Comparison of ENCODE assay signal across 20 cellular contexts in genomic region chr1:11652203-11652780, GRCh38. TPM values are rescaled to one million over a fixed set of nuclear protein-coding genes. Genes with fewer than 3 reads are reported as not detected.
DNase-seq lines count a peak whose midpoint lies in the region; ATAC-seq and TF ChIP-seq lines count a peak whose summit lies in the region.
"Had no signal": no experiment of that assay in that cellular context is flagged by ENCODE, and none has a peak within 500 bp of the region (broad histone marks: within the 10 kb centered on the region; RNA-seq: fewer than 3 reads in every experiment).

No MANE protein-coding gene starts in this region.

- peak overlapping the region; percentile 33 for H3K4me3 Mint-ChIP-seq in T-helper 2 cell treated with Interferon-gamma antibody and Interleukin-4, amounts not matched to agents 5 μg/mL and 100 μg/mL, for 36 hours
- peak overlapping the region; percentile 14 for H3K4me3 Mint-ChIP-seq in neural progenitor cell
- H3K4me3 Mint-ChIP-seq in activated T-cell treated with anti-CD3 and anti-CD28 coated beads, Interleukin-2, amount 50 U/mL, for 4 hours: no peak overlapping the region
- H3K4me3 Mint-ChIP-seq: stimulated activated naive CD8-positive, alpha-beta T cell treated with anti-CD3 and anti-CD28 coated beads, Interleukin-15, Interleukin-2, amounts not matched to agents 100 ng/mL and 50 ng/mL, for 24 hours had no signal

- no peaks in the 10 kb centered on the region for H3K9me3 ChIP-seq in HCT116 (ENCODE audit: control insufficient read depth in 1 of 2, insufficient read depth in 1 of 2, low read depth in 1 of 2, low read length in 2 of 2)
- H3K9me3 ChIP-seq in body of pancreas: no peaks in the 10 kb centered on the region
- no peaks in the 10 kb centered on the region for H3K9me3 ChIP-seq in neural progenitor cell (ENCODE audit: low read depth)
- H3K9me3 ChIP-seq: ascending aorta, neutrophil, transverse colon had no signal

- peak overlapping the region; percentile 63 to 80; a peak in 3 of 4 replicates for H3K4me3 ChIP-seq in HCT116 (replicated peaks in 1 of 2; ENCODE audit: low read depth in 1 of 2, low read length in 2 of 2)
- no peak overlapping the region for H3K4me3 ChIP-seq in body of pancreas
- no peak overlapping the region for H3K4me3 ChIP-seq in neural progenitor cell
- H3K4me3 ChIP-seq: ascending aorta, transverse colon had no signal

- H3K9ac ChIP-seq in HCT116 (ENCODE audit: low read length): peak overlapping the region; percentile 67
- no peak overlapping the region for H3K9ac ChIP-seq in neural progenitor cell

- peaks cover 2 to 7% of the 10 kb centered on the region in 2 experiments; a peak in 3 of 4 replicates for H3K36me3 ChIP-seq in HCT116 (ENCODE audit: control insufficient read depth in 1 of 2, insufficient read depth in 2 of 2, low read length in 2 of 2)
- no peaks in the 10 kb centered on the region for H3K36me3 ChIP-seq in body of pancreas (replicated peaks in 1 of 2; ENCODE audit: insufficient read depth in 1 of 2, low read depth in 2 of 2)
- no peaks in the 10 kb centered on the region for H3K36me3 ChIP-seq in neural progenitor cell
- H3K36me3 ChIP-seq: neutrophil, transverse colon had no signal

- H3K27me3 ChIP-seq in HCT116 (ENCODE audit: insufficient read depth, low read length): no peaks in the 10 kb centered on the region
- H3K27me3 ChIP-seq in body of pancreas: no peaks in the 10 kb centered on the region
- peaks cover 82% of the 10 kb centered on the region for H3K27me3 ChIP-seq in neural progenitor cell
- H3K27me3 ChIP-seq: ascending aorta had no signal

- H3K4me1 ChIP-seq in HCT116 (ENCODE audit: control insufficient read depth in 1 of 2, insufficient read depth in 2 of 2, low read length in 2 of 2): peaks cover 28 to 53% of the 10 kb centered on the region in 2 experiments; a peak in 3 of 4 replicates
- peaks cover 49% of the 10 kb centered on the region for H3K4me1 ChIP-seq in body of pancreas
- H3K4me1 ChIP-seq in neural progenitor cell: peaks cover 14% of the 10 kb centered on the region
- H3K4me1 ChIP-seq: foreskin keratinocyte had no signal

- RAD21 ChIA-PET in HCT116 (lab: Charles Lee; ENCODE audit: low non-redundant PET in 1 of 2, low total read pairs in 2 of 2, uncharacterized antibody in 2 of 2, unreplicated experiment in 2 of 2): interaction anchor here in 1 of 2 experiments (1.1 kb wide), 1 partner anchor 67 kb away, joined by 4 read pairs; no protein-coding TSS in a partner anchor

- no peak for ATAC-seq in HCT116
- ATAC-seq in body of pancreas: no peak
- no peak for ATAC-seq in activated T-cell treated with anti-CD3 and anti-CD28 coated beads, Interleukin-2, amount 50 U/mL, for 4 hours
- ATAC-seq: left ventricle myocardium superior had no signal

- H3K27ac ChIP-seq in HCT116 (ENCODE audit: low read depth, low read length) (peak overlapping the region; percentile 87), body of pancreas (peak overlapping the region in 3 of 4 donors; percentile 85 to 93 (median 90)), neural progenitor cell (no peak overlapping the region)
- H3K27ac ChIP-seq: 22Rv1, ascending aorta, foreskin keratinocyte, neutrophil, transverse colon had no signal

- H3K4me1 Mint-ChIP-seq in T-helper 2 cell treated with Interferon-gamma antibody and Interleukin-4, amounts not matched to agents 5 μg/mL and 100 μg/mL, for 36 hours (ENCODE audit: low read depth): peaks cover 15% of the 10 kb centered on the region
- H3K4me1 Mint-ChIP-seq in neural progenitor cell: peaks cover 15% of the 10 kb centered on the region
- H3K4me1 Mint-ChIP-seq in activated T-cell treated with anti-CD3 and anti-CD28 coated beads, Interleukin-2, amount 50 U/mL, for 4 hours (ENCODE audit: low read depth): peaks cover 30% of the 10 kb centered on the region

- H3K27me3 Mint-ChIP-seq in T-helper 2 cell treated with Interferon-gamma antibody and Interleukin-4, amounts not matched to agents 5 μg/mL and 100 μg/mL, for 36 hours (ENCODE audit: low read depth): peaks cover 12% of the 10 kb centered on the region
- H3K27me3 Mint-ChIP-seq in neural progenitor cell (ENCODE audit: insufficient read depth, low read depth): peaks cover 42% of the 10 kb centered on the region
- no peaks in the 10 kb centered on the region for H3K27me3 Mint-ChIP-seq in activated T-cell treated with anti-CD3 and anti-CD28 coated beads, Interleukin-2, amount 50 U/mL, for 4 hours (ENCODE audit: low read depth)
- H3K27me3 Mint-ChIP-seq: stimulated activated naive CD8-positive, alpha-beta T cell treated with anti-CD3 and anti-CD28 coated beads, Interleukin-15, Interleukin-2, amounts not matched to agents 100 ng/mL and 50 ng/mL, for 24 hours had no signal

- peaks cover 16% of the 10 kb centered on the region; the same call in 1 of the 2 replicates for H3K79me2 ChIP-seq in HCT116 (ENCODE audit: insufficient read depth, low read length)
- H3K79me2 ChIP-seq in neural progenitor cell (ENCODE audit: low read depth): no peaks in the 10 kb centered on the region

- H4K20me1 ChIP-seq in HCT116 (ENCODE audit: insufficient read depth) (no peaks in the 10 kb centered on the region), neural progenitor cell (ENCODE audit: low read depth) (peaks cover 24% of the 10 kb centered on the region)

- DNase-seq in T-helper 2 cell treated with Interferon-gamma antibody and Interleukin-4, amounts not matched to agents 5 μg/mL and 100 μg/mL, for 36 hours (ENCODE audit: low spot score): no peak
- DNase-seq in T-helper 2 cell (no peak), HCT116 (ENCODE audit: low read depth, low spot score) (no peak), body of pancreas (no peak), neural progenitor cell (ENCODE audit: low spot score) (no peak), AG08395 (ENCODE audit: low spot score) (no peak)
- DNase-seq in stimulated activated CD4-positive, alpha-beta T cell treated with anti-CD3 and anti-CD28 coated beads, Interleukin-4, amount 100 ng/mL, for 1 hour: no peak
- no peak for DNase-seq in activated T-cell treated with anti-CD3 and anti-CD28 coated beads, Interleukin-2, amount 50 U/mL, for 4 hours
- DNase-seq: activated CD4-positive, alpha-beta memory T cell treated with anti-CD3 and anti-CD28 coated beads, Interleukin-2, amount 10 ng/mL, durations not matched to agents 7 days and 5 days; Calu3; foreskin keratinocyte; left ventricle myocardium superior; midbrain; NCI-H524; stimulated activated CD4-positive, alpha-beta T cell treated with anti-CD3 and anti-CD28 coated beads, Interleukin-2, amount 100 ng/mL, for 48 hours; transverse colon had no signal

- H2AFZ ChIP-seq in HCT116 (ENCODE audit: low read depth, low read length, poor library complexity, severe bottlenecking) (no peak overlapping the region), neural progenitor cell (replicated peaks) (no peak overlapping the region)

- peaks cover 50% of the 10 kb centered on the region for H3F3A ChIP-seq in neural progenitor cell (ENCODE audit: low read depth)

- 77 to 79% methylated on average over 8 to 11 of the region's 11 CpGs for WGBS in body of pancreas, 2 donors

- BruUV-seq in HCT116 (replicated peaks; lab: Mats Ljungman, UMichigan): no TSS peak

- no peak overlapping the region for H3K27ac Mint-ChIP-seq in T-helper 2 cell treated with Interferon-gamma antibody and Interleukin-4, amounts not matched to agents 5 μg/mL and 100 μg/mL, for 36 hours
- no peak overlapping the region for H3K27ac Mint-ChIP-seq in neural progenitor cell
- H3K27ac Mint-ChIP-seq: activated CD4-positive, alpha-beta memory T cell treated with anti-CD3 and anti-CD28 coated beads, Interleukin-2, amount 10 ng/mL, durations not matched to agents 7 days and 5 days; stimulated activated naive CD8-positive, alpha-beta T cell treated with anti-CD3 and anti-CD28 coated beads, Interleukin-15, Interleukin-2, amounts not matched to agents 100 ng/mL and 50 ng/mL, for 24 hours had no signal

- CTCF ChIA-PET in HCT116 (lab: Charles Lee): interaction anchor here (1.4 to 1.6 kb wide), 2 partner anchors 67 to 615 kb away, joined by 6 to 11 read pairs; no protein-coding TSS in a partner anchor

- H3K9me3 Mint-ChIP-seq in T-helper 2 cell treated with Interferon-gamma antibody and Interleukin-4, amounts not matched to agents 5 μg/mL and 100 μg/mL, for 36 hours: no peaks in the 10 kb centered on the region
- H3K9me3 Mint-ChIP-seq in neural progenitor cell: peaks cover 2% of the 10 kb centered on the region
- no peaks in the 10 kb centered on the region for H3K9me3 Mint-ChIP-seq in activated T-cell treated with anti-CD3 and anti-CD28 coated beads, Interleukin-2, amount 50 U/mL, for 4 hours
- H3K9me3 Mint-ChIP-seq: activated CD4-positive, alpha-beta memory T cell treated with anti-CD3 and anti-CD28 coated beads, Interleukin-2, amount 10 ng/mL, durations not matched to agents 7 days and 5 days; stimulated activated naive CD8-positive, alpha-beta T cell treated with anti-CD3 and anti-CD28 coated beads, Interleukin-15, Interleukin-2, amounts not matched to agents 100 ng/mL and 50 ng/mL, for 24 hours had no signal

- peak overlapping the region; percentile 98 for H3K4me2 ChIP-seq in HCT116 (ENCODE audit: low read length)
- H3K4me2 ChIP-seq in neural progenitor cell: no peak overlapping the region

- intact Hi-C loops in HCT116 (cut with micrococcal nuclease) (loop anchor here (2.0 kb wide), 1 partner anchor 67 kb away; no protein-coding TSS in a partner anchor), body of pancreas (cut with DNase I) (no loop called here)

- TF ChIP-seq CTCF in HCT116 (IDR thresholded peaks at IDR 0.05 in 2 of 3, conservative IDR thresholded peaks at IDR 0.05 in 1 of 3; ENCODE audit: borderline replicate concordance in 1 of 3, insufficient read depth in 1 of 3, low read depth in 2 of 3, low read length in 2 of 3): no peak
- no peak for TF ChIP-seq CTCF in body of pancreas (IDR thresholded peaks at IDR 0.05)
- no peak for TF ChIP-seq CTCF in neural progenitor cell (IDR thresholded peaks at IDR 0.05)

- POLR2A ChIA-PET in HCT116 (lab: Charles Lee): interaction anchor here (1.0 to 2.3 kb wide), 2 partner anchors 12 to 19 kb away, joined by 3 to 11 read pairs; partner anchors contain the start of gene FBXO6

- peaks cover 6% of the 10 kb centered on the region for H3K36me3 Mint-ChIP-seq in T-helper 2 cell treated with Interferon-gamma antibody and Interleukin-4, amounts not matched to agents 5 μg/mL and 100 μg/mL, for 36 hours (ENCODE audit: low read depth)
- no peaks in the 10 kb centered on the region for H3K36me3 Mint-ChIP-seq in neural progenitor cell
- H3K36me3 Mint-ChIP-seq in activated T-cell treated with anti-CD3 and anti-CD28 coated beads, Interleukin-2, amount 50 U/mL, for 4 hours (ENCODE audit: insufficient read depth): no peaks in the 10 kb centered on the region

- H3K9me2 ChIP-seq in HCT116 (ENCODE audit: insufficient read depth): no peaks in the 10 kb centered on the region

- no peak for TF ChIP-seq POLR2A in HCT116 (IDR thresholded peaks at IDR 0.05; ENCODE audit: borderline replicate concordance, extremely low read depth, insufficient read depth, insufficient read length)
- no peak for TF ChIP-seq POLR2A in body of pancreas (IDR thresholded peaks at IDR 0.05)

- no peak for TF ChIP-seq RAD21 in HCT116 (IDR thresholded peaks at IDR 0.05; ENCODE audit: low read depth)

RNA-seq across cellular contexts. Expression of gene FBXO2, which starts 1.9 kb away (rescaled TPM):
- total RNA-seq in HCT116 (2021; ENCODE audit: unreplicated experiment): 81.1 TPM
- 111 and 154 TPM in 2 replicates for polyA plus RNA-seq in HCT116 (2012)
- total RNA-seq in body of pancreas: 10 to 100 TPM; 57.4 to 87.4 TPM
- total RNA-seq in neural progenitor cell (ENCODE audit: low replicate concordance): 0.56 and 7.3 TPM in 2 replicates
- 1 to 10 TPM in 2 of 3 donors, under 1 TPM in 1; 0.81 to 1.8 (median 1.7) TPM for total RNA-seq in activated T-cell treated with anti-CD3 and anti-CD28 coated beads, Interleukin-2, amount 50 U/mL, for 4 hours

RNA-seq across cellular contexts. Expression of gene FBXO44, which starts 2.4 kb away (rescaled TPM):
- 60.9 TPM for total RNA-seq in HCT116 (2021; ENCODE audit: unreplicated experiment)
- polyA plus RNA-seq in HCT116 (2012): 51.1 and 54.2 TPM in 2 replicates
- 10 to 100 TPM; 12.9 to 30.6 TPM for total RNA-seq in body of pancreas
- total RNA-seq in neural progenitor cell (ENCODE audit: low replicate concordance): 5.3 and 18.2 TPM in 2 replicates
- total RNA-seq in activated T-cell treated with anti-CD3 and anti-CD28 coated beads, Interleukin-2, amount 50 U/mL, for 4 hours: 10 to 100 TPM; 12.6 to 13.6 (median 13.2) TPM

RNA-seq across cellular contexts. Expression of gene FBXO6, which starts 11.7 kb away (rescaled TPM):
- total RNA-seq in HCT116 (2021; ENCODE audit: unreplicated experiment) (22.8 TPM), body of pancreas (1 to 10 TPM; 6.3 to 7.5 TPM), neural progenitor cell (ENCODE audit: low replicate concordance) (1.2 and 1.7 TPM in 2 replicates)
- polyA plus RNA-seq in HCT116 (2012): 28.7 and 30.6 TPM in 2 replicates
- 10 to 100 TPM; 12.8 to 21.1 (median 19.1) TPM for total RNA-seq in activated T-cell treated with anti-CD3 and anti-CD28 coated beads, Interleukin-2, amount 50 U/mL, for 4 hours

RNA-seq across cellular contexts. Expression of gene MAD2L2, which starts 28.7 kb away (rescaled TPM):
- total RNA-seq in HCT116 (2021; ENCODE audit: unreplicated experiment): 93.8 TPM
- polyA plus RNA-seq in HCT116 (2012): 153 and 176 TPM in 2 replicates
- total RNA-seq in body of pancreas: 10 to 100 TPM in 1 of 2 donors, 1 to 10 TPM in 1; 6.9 to 31.6 TPM
- total RNA-seq in neural progenitor cell (ENCODE audit: low replicate concordance): 108 and 164 TPM in 2 replicates
- total RNA-seq in activated T-cell treated with anti-CD3 and anti-CD28 coated beads, Interleukin-2, amount 50 U/mL, for 4 hours: 10 to 100 TPM; 60.7 to 67.1 (median 63.0) TPM

RNA-seq across cellular contexts. Expression of gene DRAXIN, which starts 39.2 kb away (rescaled TPM):
- total RNA-seq in HCT116 (2021; ENCODE audit: unreplicated experiment) (0.47 TPM), body of pancreas (not detected), neural progenitor cell (ENCODE audit: low replicate concordance) (27.1 and 31.3 TPM in 2 replicates)
- 0.20 and 0.30 TPM in 2 replicates for polyA plus RNA-seq in HCT116 (2012)
- under 1 TPM; 0.03 to 0.08 (median 0.05) TPM for total RNA-seq in activated T-cell treated with anti-CD3 and anti-CD28 coated beads, Interleukin-2, amount 50 U/mL, for 4 hours
- total RNA-seq: Calu3, foreskin keratinocyte had no signal
- polyA plus RNA-seq: foreskin keratinocyte had no signal

Comparison
In these comparisons a context has a peak if more than half of its experiments do, and no peak if none do; other contexts are left out.
1. H3K4me3 ChIP-seq: peak in HCT116 (2 of 2); none in body of pancreas (0 of 2) and neural progenitor cell (single experiment).